Comparison of ENCODE assay signal across 8 cellular contexts in the genomic region with DNA sequence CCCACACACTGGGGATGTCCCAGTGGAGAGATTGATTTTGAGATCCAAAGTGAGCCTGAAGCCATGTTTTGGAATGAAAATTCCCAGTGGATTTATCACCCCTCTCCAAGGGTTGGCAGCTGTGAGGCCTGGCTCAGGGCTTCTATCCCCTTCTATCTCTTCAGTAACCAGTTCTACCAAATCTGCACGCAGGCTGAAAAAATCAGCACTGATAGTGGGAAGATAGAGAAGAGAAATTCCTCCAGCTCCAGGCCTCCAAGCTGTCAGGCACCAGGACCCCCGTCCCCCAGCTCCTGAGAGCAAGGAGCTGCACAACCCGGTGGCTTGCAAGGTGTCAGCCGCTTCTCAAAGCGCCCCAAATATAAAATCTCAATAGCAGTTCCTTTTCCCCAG. TPM values are rescaled to one million over a fixed set of nuclear protein-coding genes. Genes with fewer than 3 reads are reported as not detected.
DNase-seq lines count a peak whose midpoint lies in the region; ATAC-seq and TF ChIP-seq lines count a peak whose summit lies in the region.

No MANE protein-coding gene starts in this region.

- in situ Hi-C loops in GM23248 (cut with MboI): loop anchor here (10.0 kb wide), 1 partner anchor 132 kb away; no protein-coding TSS in a partner anchor

- no peaks in the 10 kb centered on the region for H3K27me3 ChIP-seq in GM23248 (replicated peaks; ENCODE audit: insufficient read depth)

- H3K4me3 ChIP-seq in GM23248 (peak overlapping the region; percentile 95), fibroblast of villous mesenchyme (ENCODE audit: low read depth, low read length) (peak overlapping the region; percentile 87), skeletal muscle cell (ENCODE audit: low read depth, low read length) (peak overlapping the region; percentile 86)

- H2AFZ ChIP-seq in GM23248: peak overlapping the region; percentile 97; the same call in 1 of the 2 replicates

- H3F3A ChIP-seq in GM23248 (ENCODE audit: insufficient read depth): no peaks in the 10 kb centered on the region

- peak; percentile 22 for DNase-seq in GM23248
- no peak for DNase-seq in fibroblast of villous mesenchyme (ENCODE audit: low read depth)
- no peak for DNase-seq in skeletal muscle cell (ENCODE audit: low read depth)
- no peak for DNase-seq in cerebellum (ENCODE audit: low spot score)
- DNase-seq in NCI-H1048 (lab: John Stamatoyannopoulos, UW): no peak
- DNase-seq in activated gamma-delta T cell (lab: John Stamatoyannopoulos, UW): no peak

- no peaks in the 10 kb centered on the region for H3K9me3 ChIP-seq in GM23248 (ENCODE audit: low read depth)

- H3K36me3 ChIP-seq in GM23248 (ENCODE audit: low read depth): no peaks in the 10 kb centered on the region

- H3K4me1 ChIP-seq in GM23248 (ENCODE audit: insufficient read depth): peaks cover 14% of the 10 kb centered on the region; the same call in 1 of the 2 replicates

- H3K79me2 ChIP-seq in GM23248 (ENCODE audit: insufficient read depth): peaks cover 41% of the 10 kb centered on the region

- no peaks in the 10 kb centered on the region for H3K9me2 ChIP-seq in GM23248 (ENCODE audit: insufficient read depth)

- H3K27ac ChIP-seq in GM23248: peak overlapping the region; percentile 42; the same call in 1 of the 2 replicates

- no peaks in the 10 kb centered on the region for H4K20me1 ChIP-seq in GM23248 (ENCODE audit: insufficient read depth)

- H3K4me2 ChIP-seq in GM23248 (ENCODE audit: unreplicated experiment): peak overlapping the region; percentile 93

- ATAC-seq in SK-N-SH treated with all-trans-retinoic acid at 6 μM for 48 hours (peak; percentile 25), HG03565 (IDR thresholded peaks at IDR 0.05; ENCODE audit: unreplicated experiment) (no peak)

- WGBS in GM23248 (ENCODE audit: low coverage in 1 of 2, low lambda C conversion rate in 2 of 2, missing lambda C conversion rate in 2 of 2), 2 experiments: 16 to 22% methylated on average over 5 of the region's 5 CpGs

- TF ChIP-seq CTCF in fibroblast of villous mesenchyme (IDR thresholded peaks at IDR 0.05; ENCODE audit: insufficient read depth, low read depth, low read length): no peak

- H3K9ac ChIP-seq in GM23248: peak overlapping the region; percentile 83

TF ChIP-seq in SK-N-SH treated with all-trans-retinoic acid at 6 μM for 48 hours, 23 proteins besides CTCF, POLR2A, EP300 and RAD21:
- TF ChIP-seq, protein P1, sequence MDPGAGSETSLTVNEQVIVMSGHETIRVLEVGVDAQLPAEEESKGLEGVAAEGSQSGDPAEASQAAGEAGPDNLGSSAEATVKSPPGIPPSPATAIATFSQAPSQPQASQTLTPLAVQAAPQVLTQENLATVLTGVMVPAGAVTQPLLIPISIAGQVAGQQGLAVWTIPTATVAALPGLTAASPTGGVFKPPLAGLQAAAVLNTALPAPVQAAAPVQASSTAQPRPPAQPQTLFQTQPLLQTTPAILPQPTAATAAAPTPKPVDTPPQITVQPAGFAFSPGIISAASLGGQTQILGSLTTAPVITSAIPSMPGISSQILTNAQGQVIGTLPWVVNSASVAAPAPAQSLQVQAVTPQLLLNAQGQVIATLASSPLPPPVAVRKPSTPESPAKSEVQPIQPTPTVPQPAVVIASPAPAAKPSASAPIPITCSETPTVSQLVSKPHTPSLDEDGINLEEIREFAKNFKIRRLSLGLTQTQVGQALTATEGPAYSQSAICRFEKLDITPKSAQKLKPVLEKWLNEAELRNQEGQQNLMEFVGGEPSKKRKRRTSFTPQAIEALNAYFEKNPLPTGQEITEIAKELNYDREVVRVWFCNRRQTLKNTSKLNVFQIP (CRISPR knock-in tag; IDR thresholded peaks at IDR 0.05; ENCODE audit: borderline replicate concordance, low read depth): no peak
- TF ChIP-seq, protein P2, sequence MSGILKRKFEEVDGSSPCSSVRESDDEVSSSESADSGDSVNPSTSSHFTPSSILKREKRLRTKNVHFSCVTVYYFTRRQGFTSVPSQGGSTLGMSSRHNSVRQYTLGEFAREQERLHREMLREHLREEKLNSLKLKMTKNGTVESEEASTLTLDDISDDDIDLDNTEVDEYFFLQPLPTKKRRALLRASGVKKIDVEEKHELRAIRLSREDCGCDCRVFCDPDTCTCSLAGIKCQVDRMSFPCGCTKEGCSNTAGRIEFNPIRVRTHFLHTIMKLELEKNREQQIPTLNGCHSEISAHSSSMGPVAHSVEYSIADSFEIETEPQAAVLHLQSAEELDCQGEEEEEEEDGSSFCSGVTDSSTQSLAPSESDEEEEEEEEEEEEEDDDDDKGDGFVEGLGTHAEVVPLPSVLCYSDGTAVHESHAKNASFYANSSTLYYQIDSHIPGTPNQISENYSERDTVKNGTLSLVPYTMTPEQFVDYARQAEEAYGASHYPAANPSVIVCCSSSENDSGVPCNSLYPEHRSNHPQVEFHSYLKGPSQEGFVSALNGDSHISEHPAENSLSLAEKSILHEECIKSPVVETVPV (CRISPR knock-in tag; IDR thresholded peaks at IDR 0.05): no peak
- TF ChIP-seq CSDC2 (CRISPR knock-in tag; IDR thresholded peaks at IDR 0.05) (no peak), ZC3H10 (CRISPR knock-in tag; IDR thresholded peaks at IDR 0.05) (no peak), GLIS3 (CRISPR knock-in tag; IDR thresholded peaks at IDR 0.05) (no peak), TOX (CRISPR knock-in tag; IDR thresholded peaks at IDR 0.05; ENCODE audit: borderline replicate concordance) (no peak), RARB (CRISPR knock-in tag; IDR thresholded peaks at IDR 0.05) (no peak), SNAI2 (CRISPR knock-in tag; IDR thresholded peaks at IDR 0.05) (no peak), OSR1 (CRISPR knock-in tag; IDR thresholded peaks at IDR 0.05) (no peak), TCF4 (CRISPR knock-in tag; IDR thresholded peaks at IDR 0.05; ENCODE audit: borderline replicate concordance) (no peak), ISL1 (CRISPR knock-in tag; IDR thresholded peaks at IDR 0.05) (no peak), ZFP30 (CRISPR knock-in tag; IDR thresholded peaks at IDR 0.05) (no peak), PPARA (CRISPR knock-in tag; IDR thresholded peaks at IDR 0.05; ENCODE audit: borderline replicate concordance) (no peak), BACH2 (CRISPR knock-in tag; IDR thresholded peaks at IDR 0.05; ENCODE audit: borderline replicate concordance) (no peak), ZNF70 (CRISPR knock-in tag; IDR thresholded peaks at IDR 0.05) (no peak), ZNF565 (CRISPR knock-in tag; conservative IDR thresholded peaks at IDR 0.05; ENCODE audit: low read depth) (no peak), ARNTL (CRISPR knock-in tag; IDR thresholded peaks at IDR 0.05; ENCODE audit: borderline replicate concordance, low read depth) (no peak), ZNF8 (CRISPR knock-in tag; IDR thresholded peaks at IDR 0.05) (no peak)

RNA-seq across cellular contexts. Expression of a gene that starts 1.0 kb away (rescaled TPM):
- 28.6 and 33.2 TPM in 2 replicates for total RNA-seq in GM23248 (2014; rRNA removed; shearing (Covaris generic))
- 55.0 TPM in 2 replicates for polyA plus RNA-seq in GM23248 (2016; fragmentation: Nextera tagmentation; extraction: Ambion mirVana)
- total RNA-seq in fibroblast of villous mesenchyme (39.6 and 43.6 TPM in 2 replicates), cerebellum (23.5 TPM)

RNA-seq across cellular contexts. Expression of a gene that starts 6.4 kb away (rescaled TPM):
- total RNA-seq in GM23248 (2014; rRNA removed; shearing (Covaris generic)): 4.7 and 5.2 TPM in 2 replicates
- 2.6 and 3.2 TPM in 2 replicates for polyA plus RNA-seq in GM23248 (2016; fragmentation: Nextera tagmentation; extraction: Ambion mirVana)
- total RNA-seq in fibroblast of villous mesenchyme (2.6 and 3.5 TPM in 2 replicates), cerebellum (25.0 TPM)

RNA-seq across cellular contexts. Expression of a gene that starts 41.7 kb away (rescaled TPM):
- total RNA-seq in GM23248 (2014; rRNA removed; shearing (Covaris generic)): 34.8 and 40.2 TPM in 2 replicates
- 58.1 and 60.0 TPM in 2 replicates for polyA plus RNA-seq in GM23248 (2016; fragmentation: Nextera tagmentation; extraction: Ambion mirVana)
- total RNA-seq in fibroblast of villous mesenchyme: 29.6 and 39.3 TPM in 2 replicates
- total RNA-seq in cerebellum: 28.8 TPM

RNA-seq across cellular contexts. Expression of a gene that starts 53.9 kb away (rescaled TPM):
- total RNA-seq in GM23248 (2014; rRNA removed; shearing (Covaris generic)): 7.6 and 12.9 TPM in 2 replicates
- polyA plus RNA-seq in GM23248 (2016; fragmentation: Nextera tagmentation; extraction: Ambion mirVana): 11.1 and 11.4 TPM in 2 replicates
- total RNA-seq in fibroblast of villous mesenchyme: 5.5 and 6.9 TPM in 2 replicates
- 12.2 TPM for total RNA-seq in cerebellum

RNA-seq across cellular contexts. Expression of a gene that starts 54.8 kb away (rescaled TPM):
- 27.7 and 46.9 TPM in 2 replicates for total RNA-seq in GM23248 (2014; rRNA removed; shearing (Covaris generic))
- 5.9 and 6.1 TPM in 2 replicates for polyA plus RNA-seq in GM23248 (2016; fragmentation: Nextera tagmentation; extraction: Ambion mirVana)
- 22.5 and 23.2 TPM in 2 replicates for total RNA-seq in fibroblast of villous mesenchyme
- total RNA-seq in cerebellum: 27.5 TPM
